In the genomic region with DNA sequence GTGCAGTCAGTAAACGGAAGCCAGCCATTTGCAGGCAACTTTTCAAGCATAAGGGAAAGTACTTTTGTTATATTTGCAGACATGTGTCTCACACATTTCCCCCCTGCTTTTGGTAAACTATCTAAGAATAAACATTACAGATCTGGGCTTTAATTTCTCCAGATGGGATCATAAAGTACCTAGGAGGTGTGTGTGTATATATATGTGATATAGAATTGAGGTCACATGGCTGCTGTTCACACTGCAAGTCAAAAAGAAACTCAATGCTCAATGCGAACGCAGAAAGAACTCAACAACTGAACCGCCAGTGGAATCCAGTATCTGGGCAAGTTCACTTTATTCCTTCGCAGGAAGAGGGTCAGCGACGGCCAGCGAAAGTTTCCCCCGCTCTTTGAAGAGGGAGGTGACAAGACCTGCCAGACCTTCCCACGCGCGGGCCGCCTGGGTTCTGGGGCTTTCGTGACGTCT, we compare ENCODE assay signal across 16 cellular contexts. TPM values are rescaled to one million over a fixed set of nuclear protein-coding genes. Genes with fewer than 3 reads are reported as not detected.
DNase-seq lines count a peak whose midpoint lies in the region; ATAC-seq, FAIRE-seq and TF ChIP-seq lines count a peak whose summit lies in the region.
"Had no signal": no experiment of that assay in that cellular context is flagged by ENCODE, and none has a peak within 500 bp of the region (broad histone marks: within the 10 kb centered on the region; RNA-seq: fewer than 3 reads in every experiment).

No MANE protein-coding gene starts in this region.

- POLR2A ChIA-PET in activated CD4-positive, alpha-beta T cell treated with anti-CD3 and anti-CD28 coated beads, Interleukin-2, amount 10 ng/mL, durations not matched to agents 7 days and 5 days (lab: Charles Lee) = no interaction called here

- no peaks in the 10 kb centered on the region for H3K36me3 Mint-ChIP-seq in activated CD4-positive, alpha-beta T cell treated with anti-CD3 and anti-CD28 coated beads, Interleukin-2, amount 10 ng/mL, durations not matched to agents 7 days and 5 days (ENCODE audit: low read depth)
- H3K36me3 Mint-ChIP-seq in astrocyte (ENCODE audit: low read depth, unreplicated experiment) = no peaks in the 10 kb centered on the region
- H3K36me3 Mint-ChIP-seq: T-cell had no signal

- H3K4me1 Mint-ChIP-seq in activated CD4-positive, alpha-beta T cell treated with anti-CD3 and anti-CD28 coated beads, Interleukin-2, amount 10 ng/mL, durations not matched to agents 7 days and 5 days = peaks cover 17% of the 10 kb centered on the region
- H3K4me1 Mint-ChIP-seq in astrocyte (ENCODE audit: low read depth, unreplicated experiment) = peaks cover 6% of the 10 kb centered on the region

- no peaks in the 10 kb centered on the region for H3K9me3 ChIP-seq in astrocyte (ENCODE audit: insufficient read depth, low read depth, low read length)
- H3K9me3 ChIP-seq in esophagus muscularis mucosa = no peaks in the 10 kb centered on the region
- H3K9me3 ChIP-seq: transverse colon had no signal

- H3K9ac ChIP-seq in astrocyte (ENCODE audit: low read length) = peak overlapping the region; percentile 65

- TF ChIP-seq POLR2A in esophagus muscularis mucosa (IDR thresholded peaks at IDR 0.05; ENCODE audit: low read depth) = no peak

- TF ChIP-seq CTCF in astrocyte (IDR thresholded peaks at IDR 0.05; ENCODE audit: insufficient read depth, low read depth, low read length) (no peak), esophagus muscularis mucosa (IDR thresholded peaks at IDR 0.05) (no peak)

- H3K4me2 ChIP-seq in astrocyte (ENCODE audit: low read length) = peak overlapping the region; percentile 92

- intact Hi-C loops in esophagus muscularis mucosa (cut with DNase I) = no loop called here

- DNase-seq in activated CD4-positive, alpha-beta T cell treated with anti-CD3 and anti-CD28 coated beads, Interleukin-2, amount 10 ng/mL, durations not matched to agents 7 days and 5 days = no peak
- no peak for DNase-seq in activated CD4-positive, alpha-beta T cell treated with anti-CD3 and anti-CD28 coated beads, Interleukin-2, amount 50 U/mL, for 4 hours
- no peak for DNase-seq in astrocyte (ENCODE audit: low read depth)
- DNase-seq in kidney tubule cell (ENCODE audit: low spot score) = peak; percentile 30
- peak; percentile 69 for DNase-seq in superior temporal gyrus (ENCODE audit: extremely low spot score)
- DNase-seq in esophagus muscularis mucosa (ENCODE audit: extremely low spot score) = no peak
- DNase-seq in GM19239 (ENCODE audit: insufficient read length, low spot score) = no peak
- DNase-seq: activated CD8-positive, alpha-beta memory T cell treated with anti-CD3 and anti-CD28 coated beads for 24 hours; DMS79 treated with DMSO at 0.1 percent for 48 hours; effector memory CD4-positive, alpha-beta T cell; Kasumi-1; OCI-M1; T-cell; transverse colon had no signal

- no peaks in the 10 kb centered on the region for H3K9me3 Mint-ChIP-seq in activated CD4-positive, alpha-beta T cell treated with anti-CD3 and anti-CD28 coated beads, Interleukin-2, amount 10 ng/mL, durations not matched to agents 7 days and 5 days
- peaks cover 4% of the 10 kb centered on the region for H3K9me3 Mint-ChIP-seq in astrocyte (ENCODE audit: unreplicated experiment)
- H3K9me3 Mint-ChIP-seq: T-cell had no signal

- no peak overlapping the region for H3K27ac ChIP-seq in astrocyte (ENCODE audit: low read depth, low read length)
- no peak overlapping the region for H3K27ac ChIP-seq in esophagus muscularis mucosa (replicated peaks in 1 of 4)
- H3K27ac ChIP-seq: transverse colon had no signal

- H4K20me1 ChIP-seq in astrocyte (ENCODE audit: insufficient read depth, low read length) = no peaks in the 10 kb centered on the region

- peak overlapping the region; percentile 76 for H2AFZ ChIP-seq in astrocyte (ENCODE audit: low read depth, low read length)

- H3K27ac Mint-ChIP-seq in activated CD4-positive, alpha-beta T cell treated with anti-CD3 and anti-CD28 coated beads, Interleukin-2, amount 10 ng/mL, durations not matched to agents 7 days and 5 days = no peak overlapping the region
- no peak overlapping the region for H3K27ac Mint-ChIP-seq in astrocyte (ENCODE audit: unreplicated experiment)
- H3K27ac Mint-ChIP-seq: T-cell had no signal

- H3K36me3 ChIP-seq in astrocyte (ENCODE audit: insufficient read depth, low read length) = no peaks in the 10 kb centered on the region
- no peaks in the 10 kb centered on the region for H3K36me3 ChIP-seq in esophagus muscularis mucosa
- H3K36me3 ChIP-seq: transverse colon had no signal

- peak overlapping the region; percentile 47 for H3K4me3 ChIP-seq in astrocyte (ENCODE audit: insufficient read depth, low read depth, low read length)
- no peak overlapping the region for H3K4me3 ChIP-seq in esophagus muscularis mucosa

- H3K4me1 ChIP-seq in astrocyte (ENCODE audit: insufficient read depth, low read length) = peaks cover 4% of the 10 kb centered on the region
- peaks cover 12 to 33% (median 28%) of the 10 kb centered on the region in 4 donors for H3K4me1 ChIP-seq in esophagus muscularis mucosa

- peaks cover 86% of the 10 kb centered on the region for H3K27me3 Mint-ChIP-seq in activated CD4-positive, alpha-beta T cell treated with anti-CD3 and anti-CD28 coated beads, Interleukin-2, amount 10 ng/mL, durations not matched to agents 7 days and 5 days
- peaks cover 79% of the 10 kb centered on the region for H3K27me3 Mint-ChIP-seq in astrocyte (ENCODE audit: low read depth, unreplicated experiment)

- H3K4me3 Mint-ChIP-seq in activated CD4-positive, alpha-beta T cell treated with anti-CD3 and anti-CD28 coated beads, Interleukin-2, amount 10 ng/mL, durations not matched to agents 7 days and 5 days = peak overlapping the region; percentile 27
- H3K4me3 Mint-ChIP-seq in astrocyte (ENCODE audit: unreplicated experiment) = peak overlapping the region; percentile 71

- no peak for TF ChIP-seq EP300 in esophagus muscularis mucosa (IDR thresholded peaks at IDR 0.05)

- ATAC-seq in HG03175 (IDR thresholded peaks at IDR 0.05; ENCODE audit: unreplicated experiment) = no peak
- ATAC-seq: T-cell had no signal

- peaks cover 6% of the 10 kb centered on the region for H3K79me2 ChIP-seq in astrocyte (ENCODE audit: insufficient read depth, low read length)

- H3K27me3 ChIP-seq in astrocyte (ENCODE audit: insufficient read depth, low read length) = peaks cover 32% of the 10 kb centered on the region
- peaks cover 0 to 100% (median 28%) of the 10 kb centered on the region in 4 donors for H3K27me3 ChIP-seq in esophagus muscularis mucosa

- FAIRE-seq in astrocyte (lab: Jason Lieb, UNC) (no peak), GM19239 (lab: Jason Lieb, UNC) (no peak)

- CTCF ChIA-PET in activated CD4-positive, alpha-beta T cell treated with anti-CD3 and anti-CD28 coated beads, Interleukin-2, amount 10 ng/mL, durations not matched to agents 7 days and 5 days (lab: Charles Lee) = no interaction called here

- 5% methylated on average over 15 of the region's 15 CpGs for WGBS in esophagus muscularis mucosa

RNA-seq across cellular contexts. Expression of a gene that starts 17.7 kb away (rescaled TPM):
- not detected for total RNA-seq in activated CD4-positive, alpha-beta T cell treated with anti-CD3 and anti-CD28 coated beads, Interleukin-2, amount 10 ng/mL, durations not matched to agents 7 days and 5 days
- total RNA-seq in astrocyte (0.09 TPM in 1 of 2 replicates, not detected in the other), esophagus muscularis mucosa (under 1 TPM in 1 of 4 donors, not detected in 3; 0.11 TPM)
- total RNA-seq: mesenteric fat pad, T-cell had no signal

Comparison
In these comparisons a context has a peak if more than half of its experiments do, and no peak if none do; other contexts are left out.
1. DNase-seq: peak in kidney tubule cell (single experiment) and superior temporal gyrus (single experiment); none in activated CD4-positive, alpha-beta T cell treated with anti-CD3 and anti-CD28 coated beads, Interleukin-2, amount 10 ng/mL, durations not matched to agents 7 days and 5 days (single experiment), activated CD4-positive, alpha-beta T cell treated with anti-CD3 and anti-CD28 coated beads, Interleukin-2, amount 50 U/mL, for 4 hours (0 of 2), astrocyte (single experiment), esophagus muscularis mucosa (single experiment) and GM19239 (single experiment).